In genomic region chr4:12555011-12555410, GRCh38 we compare ENCODE assay signal across 22 cellular contexts.
A peak's percentile ranks its signal among the peaks of the same experiment; 100 is the strongest.
DNase-seq lines count a peak whose midpoint lies in the region; ATAC-seq, FAIRE-seq and TF ChIP-seq lines count a peak whose summit lies in the region.
"Had no signal": no experiment of that assay in that cellular context is flagged by ENCODE, and none has a peak within 500 bp of the region (broad histone marks: within the 10 kb centered on the region; RNA-seq: fewer than 3 reads in every experiment).

No MANE protein-coding gene starts in this region.

- FAIRE-seq in bronchial epithelial cell (lab: Jason Lieb, UNC): peak; percentile 7
- FAIRE-seq: RCC 7860 had no signal

- H2AFZ ChIP-seq in PC-3 (ENCODE audit: low read length): no peak overlapping the region
- H2AFZ ChIP-seq: parathyroid adenoma had no signal

- ATAC-seq in PC-3 (no peak), GM18517 (IDR thresholded peaks at IDR 0.05; ENCODE audit: unreplicated experiment) (no peak)
- ATAC-seq: activated CD8-positive, alpha-beta T cell treated with anti-CD3 and anti-CD28 coated beads for 36 hours; activated T-cell treated with anti-CD3 and anti-CD28 coated beads, Interleukin-2, amount 50 U/mL, for 4 hours; esophagus mucosa; lower lobe of right lung had no signal

- no peaks in the 10 kb centered on the region for H4K20me1 ChIP-seq in PC-3 (ENCODE audit: low read length)

- no peaks in the 10 kb centered on the region for H3K4me1 ChIP-seq in PC-3 (ENCODE audit: insufficient read depth, low read length)
- H3K4me1 ChIP-seq: heart right ventricle, lower lobe of right lung, parathyroid adenoma had no signal

- H3K4me3 ChIP-seq in PC-3 (ENCODE audit: low read length) (no peak overlapping the region), bronchial epithelial cell (ENCODE audit: low read depth, low read length) (no peak overlapping the region), WERI-Rb-1 (ENCODE audit: low read depth, low read length) (no peak overlapping the region)
- H3K4me3 ChIP-seq: dorsolateral prefrontal cortex, heart right ventricle, lower lobe of right lung had no signal

- H3K27ac ChIP-seq in PC-3 (ENCODE audit: low read length) (no peak overlapping the region), WERI-Rb-1 (no peak overlapping the region)
- H3K27ac ChIP-seq: dorsolateral prefrontal cortex, heart right ventricle, lower lobe of right lung, parathyroid adenoma had no signal

- H3K27me3 ChIP-seq in PC-3 (ENCODE audit: low read length) (no peaks in the 10 kb centered on the region), bronchial epithelial cell (ENCODE audit: control insufficient read depth, insufficient read depth, low read length) (no peaks in the 10 kb centered on the region), WERI-Rb-1 (ENCODE audit: insufficient read depth, low read depth, severe bottlenecking) (no peaks in the 10 kb centered on the region)
- H3K27me3 ChIP-seq: dorsolateral prefrontal cortex, heart right ventricle had no signal

- TF ChIP-seq CTCF in PC-3 (conservative IDR thresholded peaks at IDR 0.05; ENCODE audit: low read depth, low read length) (no peak), bronchial epithelial cell (IDR thresholded peaks at IDR 0.05; ENCODE audit: insufficient read depth, low read length, severe bottlenecking) (no peak), WERI-Rb-1 (IDR thresholded peaks at IDR 0.05; ENCODE audit: low read depth, low read length) (no peak), GM10266 (IDR thresholded peaks at IDR 0.05; ENCODE audit: control insufficient read depth, insufficient read depth, low read depth, missing control alignments) (no peak)

- H3K9me2 ChIP-seq in PC-3 (replicated peaks; ENCODE audit: low read length): no peaks in the 10 kb centered on the region

- H3K9me3 ChIP-seq in PC-3 (ENCODE audit: low read length): no peaks in the 10 kb centered on the region
- no peaks in the 10 kb centered on the region for H3K9me3 ChIP-seq in WERI-Rb-1 (ENCODE audit: severe bottlenecking)

- H3K4me2 ChIP-seq in PC-3 (ENCODE audit: low read length): no peak overlapping the region

- H3K9ac ChIP-seq in PC-3 (ENCODE audit: low read length): no peak overlapping the region
- H3K9ac ChIP-seq: parathyroid adenoma had no signal

- H3K79me2 ChIP-seq in PC-3 (ENCODE audit: low read length): no peaks in the 10 kb centered on the region
- H3K79me2 ChIP-seq: parathyroid adenoma had no signal

- H3F3A ChIP-seq in PC-3 (ENCODE audit: low read length, unreplicated experiment): no peaks in the 10 kb centered on the region

- POLR2A ChIA-PET in PC-3 (lab: Charles Lee; ENCODE audit: unreplicated experiment): no interaction called here

- DNase-seq in HPDE6-E6E7 (ENCODE audit: extremely low spot score): peak; percentile 9
- DNase-seq in PC-3: peak; percentile 28
- DNase-seq in bronchial epithelial cell (ENCODE audit: low read depth): peak; percentile 59
- peak; percentile 1 for DNase-seq in myocyte (ENCODE audit: low read depth)
- no peak for DNase-seq in WERI-Rb-1
- DNase-seq in GM10266 (ENCODE audit: extremely low spot score): no peak
- no peak for DNase-seq in germinal center (ENCODE audit: low spot score)
- DNase-seq: activated CD8-positive, alpha-beta T cell treated with anti-CD3 and anti-CD28 coated beads for 36 hours; activated naive CD4-positive, alpha-beta T cell treated with anti-CD3 and anti-CD28 coated beads, Interleukin-2, amount 50 U/mL, for 16 hours; activated T-cell treated with anti-CD3 and anti-CD28 coated beads, Interleukin-2, amount 50 U/mL, for 4 hours; heart right ventricle; Karpas-422; lower lobe of right lung; NCI-H1436; NCI-H748 treated with DMSO at 0.1 percent for 48 hours; stimulated activated CD4-positive, alpha-beta T cell treated with anti-CD3 and anti-CD28 coated beads, Interleukin-4, amount 100 ng/mL, for 24 hours; substantia nigra had no signal

- intact Hi-C loops in PC-3 (cut with micrococcal nuclease): no loop called here

- CTCF ChIA-PET in PC-3 (lab: Charles Lee): no interaction called here

- H3K36me3 ChIP-seq in PC-3 (ENCODE audit: low read depth, low read length) (no peaks in the 10 kb centered on the region), bronchial epithelial cell (ENCODE audit: control insufficient read depth, insufficient read depth, low read length) (no peaks in the 10 kb centered on the region), WERI-Rb-1 (no peaks in the 10 kb centered on the region)
- H3K36me3 ChIP-seq: heart right ventricle, lower lobe of right lung had no signal

- no TSS peak for BruUV-seq in PC-3 (replicated peaks; lab: Mats Ljungman, UMichigan)

Comparison
In these comparisons a context has a peak if more than half of its experiments do, and no peak if none do; other contexts are left out.
1. DNase-seq: peak in HPDE6-E6E7 (single experiment), PC-3 (single experiment), bronchial epithelial cell (single experiment) and myocyte (single experiment); none in WERI-Rb-1 (single experiment), GM10266 (single experiment) and germinal center (single experiment).